Comparison of ENCODE assay signal across 24 cellular contexts in the genomic region with DNA sequence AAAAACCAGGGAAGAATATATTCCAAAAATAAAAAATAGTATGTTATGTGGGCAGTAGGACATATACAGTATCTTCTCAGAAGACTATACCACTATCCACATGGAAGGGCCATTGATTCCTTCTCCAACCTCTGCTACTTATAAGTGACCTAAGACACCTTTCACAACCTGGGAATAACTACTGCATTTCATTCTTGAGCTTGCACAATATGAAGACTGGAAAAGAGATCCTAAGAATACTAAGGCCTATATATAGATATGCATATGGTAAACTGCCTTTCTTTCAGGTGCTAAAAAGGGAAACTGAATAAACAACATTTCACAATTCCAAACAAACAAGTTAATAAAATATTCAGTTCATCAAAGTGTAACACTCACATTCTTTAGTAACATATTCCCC. TPM values are rescaled to one million over a fixed set of nuclear protein-coding genes. Genes with fewer than 3 reads are reported as not detected.
A peak's percentile ranks its signal among the peaks of the same experiment; 100 is the strongest.
DNase-seq lines count a peak whose midpoint lies in the region; ATAC-seq, FAIRE-seq and TF ChIP-seq lines count a peak whose summit lies in the region.
"Had no signal": no experiment of that assay in that cellular context is flagged by ENCODE, and none has a peak within 500 bp of the region (broad histone marks: within the 10 kb centered on the region; RNA-seq: fewer than 3 reads in every experiment).

No MANE protein-coding gene starts in this region.

- intact Hi-C loops in K562 (cut with micrococcal nuclease) (no loop called here), psoas muscle (cut with DNase I) (no loop called here)

- H3K4me1 ChIP-seq in GM23338 (ENCODE audit: insufficient read depth) (no peaks in the 10 kb centered on the region), K562 (replicated peaks in 1 of 2; ENCODE audit: control insufficient read depth in 2 of 2, insufficient read depth in 2 of 2, low read length in 2 of 2) (no peaks in the 10 kb centered on the region), psoas muscle (peaks cover 19% of the 10 kb centered on the region)
- H3K4me1 ChIP-seq: A549, Caco-2 had no signal

- no peak for FAIRE-seq in K562 (lab: Jason Lieb, UNC)
- FAIRE-seq: A549, D721Med, GM12878, GM12892, GM18507 had no signal

- no peaks in the 10 kb centered on the region for H3K9me3 ChIP-seq in K562 (replicated peaks; ENCODE audit: control insufficient read depth, insufficient read depth, low read depth, low read length)
- no peaks in the 10 kb centered on the region for H3K9me3 ChIP-seq in psoas muscle
- H3K9me3 ChIP-seq: A549; BLaER1 treated with 17β-estradiol and CSF1 and Interleukin-3, amounts not matched to agents 10 nM and 100 nM; Caco-2 had no signal

- no peak for TF ChIP-seq POLR2A in K562 (conservative IDR thresholded peaks at IDR 0.05)

- CTCF ChIA-PET in K562 (lab: Yijun Ruan, JAX; ENCODE audit: low intra/inter-chr PET ratio): interaction anchor here (0.6 kb wide), 1 partner anchor 79 kb away, joined by 3 read pairs; no protein-coding TSS in a partner anchor

- ATAC-seq in GM23338 (no peak), K562 (no peak), psoas muscle (peak; percentile 35 to 83 (median 70))
- ATAC-seq: A549; CD8-positive, alpha-beta T cell; GM12878 had no signal

- H3F3A ChIP-seq in GM23338 (replicated peaks; ENCODE audit: low read depth): 0 out of 2 replicates have a peak, but pooled peaks cover 3% of the 10 kb centered on the region

- no peaks in the 10 kb centered on the region for H3K9me3 Mint-ChIP-seq in activated T-cell treated with anti-CD3 and anti-CD28 coated beads, Interleukin-2, amount 50 U/mL, for 24 hours
- H3K9me3 Mint-ChIP-seq in GM23338: no peaks in the 10 kb centered on the region
- H3K9me3 Mint-ChIP-seq in mesothelial cell of epicardium: no peaks in the 10 kb centered on the region
- H3K9me3 Mint-ChIP-seq: CD4-positive, alpha-beta T cell; CD8-positive, alpha-beta T cell had no signal

- BruUV-seq in K562 (replicated peaks; lab: Mats Ljungman, UMichigan): no TSS peak

- H3K27me3 Mint-ChIP-seq in activated T-cell treated with anti-CD3 and anti-CD28 coated beads, Interleukin-2, amount 50 U/mL, for 24 hours: no peaks in the 10 kb centered on the region
- no peaks in the 10 kb centered on the region for H3K27me3 Mint-ChIP-seq in GM23338 (ENCODE audit: insufficient read depth, low read depth, poor library complexity)
- no peaks in the 10 kb centered on the region for H3K27me3 Mint-ChIP-seq in mesothelial cell of epicardium (ENCODE audit: low read depth)
- H3K27me3 Mint-ChIP-seq: B cell; CD4-positive, alpha-beta T cell had no signal

- H3K27me3 ChIP-seq in GM23338 (ENCODE audit: insufficient read depth): no peaks in the 10 kb centered on the region
- no peaks in the 10 kb centered on the region for H3K27me3 ChIP-seq in K562 (ENCODE audit: control insufficient read depth in 2 of 2, insufficient read depth in 2 of 2, low read length in 2 of 2)
- H3K27me3 ChIP-seq in psoas muscle (ENCODE audit: insufficient read depth in 3 of 3, low read length in 2 of 3): no peaks in the 10 kb centered on the region
- H3K27me3 ChIP-seq: BLaER1 treated with 17β-estradiol and CSF1 and Interleukin-3, amounts not matched to agents 10 nM and 100 nM had no signal

- TF ChIP-seq RAD21 in K562 (CRISPR knock-in tag; conservative IDR thresholded peaks at IDR 0.05 in 1 of 2, IDR thresholded peaks at IDR 0.05 in 1 of 2): no peak

- in situ Hi-C loops in K562 (cut with MboI): no loop called here

- H3K36me3 Mint-ChIP-seq in activated T-cell treated with anti-CD3 and anti-CD28 coated beads, Interleukin-2, amount 50 U/mL, for 24 hours (ENCODE audit: low read depth): peaks cover 90% of the 10 kb centered on the region
- H3K36me3 Mint-ChIP-seq in GM23338 (ENCODE audit: low read depth): peaks cover 84% of the 10 kb centered on the region
- peaks cover 52% of the 10 kb centered on the region for H3K36me3 Mint-ChIP-seq in mesothelial cell of epicardium

- H3K4me2 ChIP-seq in GM23338: no peak overlapping the region
- H3K4me2 ChIP-seq in K562 (ENCODE audit: insufficient read depth, low read length): no peak overlapping the region
- H3K4me2 ChIP-seq: A549; BLaER1 treated with 17β-estradiol and CSF1 and Interleukin-3, amounts not matched to agents 10 nM and 100 nM had no signal

- H3K9me2 ChIP-seq in GM23338 (ENCODE audit: insufficient read depth): no peaks in the 10 kb centered on the region

- peak overlapping the region; percentile 17 for H3K27ac Mint-ChIP-seq in activated T-cell treated with anti-CD3 and anti-CD28 coated beads, Interleukin-2, amount 50 U/mL, for 24 hours
- H3K27ac Mint-ChIP-seq in GM23338 (no peak overlapping the region), mesothelial cell of epicardium (no peak overlapping the region)
- H3K27ac Mint-ChIP-seq: B cell; CD4-positive, alpha-beta T cell; CD8-positive, alpha-beta T cell had no signal

- no peaks in the 10 kb centered on the region for H3K4me1 Mint-ChIP-seq in activated T-cell treated with anti-CD3 and anti-CD28 coated beads, Interleukin-2, amount 50 U/mL, for 24 hours (ENCODE audit: low read depth)
- 0 out of 3 replicates have a peak, but pooled peaks cover 2% of the 10 kb centered on the region for H3K4me1 Mint-ChIP-seq in GM23338
- H3K4me1 Mint-ChIP-seq in mesothelial cell of epicardium: no peaks in the 10 kb centered on the region

- H2AFZ ChIP-seq in GM23338: no peak overlapping the region
- H2AFZ ChIP-seq in K562 (ENCODE audit: low read depth, low read length): no peak overlapping the region

- TF ChIP-seq CTCF in GM23338 (conservative IDR thresholded peaks at IDR 0.05; ENCODE audit: low read depth in 2 of 2) (no peak), K562 (IDR thresholded peaks at IDR 0.05 in 2 of 3, conservative IDR thresholded peaks at IDR 0.05 in 1 of 3; ENCODE audit: insufficient read depth in 2 of 3, low read depth in 1 of 3, low read length in 3 of 3) (no peak), psoas muscle (IDR thresholded peaks at IDR 0.05) (no peak), mesothelial cell of epicardium (IDR thresholded peaks at IDR 0.05; ENCODE audit: unreplicated experiment) (no peak)

- no peak overlapping the region for H3K9ac ChIP-seq in K562 (ENCODE audit: insufficient read depth in 1 of 2, low read depth in 2 of 2, low read length in 2 of 2)
- H3K9ac ChIP-seq: BLaER1 treated with 17β-estradiol and CSF1 and Interleukin-3, amounts not matched to agents 10 nM and 100 nM had no signal

- H3K27ac ChIP-seq in GM23338 (ENCODE audit: low read depth) (peak overlapping the region; percentile 64; the same call in 1 of the 2 replicates), K562 (ENCODE audit: extremely low read depth, low read depth, low read length) (no peak overlapping the region), psoas muscle (peak overlapping the region; percentile 19)
- H3K27ac ChIP-seq: 22Rv1; A549; BLaER1 treated with 17β-estradiol and CSF1 and Interleukin-3, amounts not matched to agents 10 nM and 100 nM; C4-2B had no signal

- TF ChIP-seq EP300 in K562 (IDR thresholded peaks at IDR 0.05; ENCODE audit: low read length): no peak

- H3K79me2 ChIP-seq in GM23338 (replicated peaks; ENCODE audit: insufficient read depth) (peaks cover 17% of the 10 kb centered on the region), K562 (ENCODE audit: control insufficient read depth, insufficient read depth, low read length) (no peaks in the 10 kb centered on the region)

- no peaks in the 10 kb centered on the region for H3K9me1 ChIP-seq in K562 (ENCODE audit: control insufficient read depth, insufficient read depth, low read length)

- POLR2A ChIA-PET in K562 (lab: Yijun Ruan, JAX): interaction anchor here (0.6 kb wide), 1 partner anchor 34 kb away, joined by 3 read pairs; no protein-coding TSS in a partner anchor

- no peak overlapping the region for H3K4me3 Mint-ChIP-seq in activated T-cell treated with anti-CD3 and anti-CD28 coated beads, Interleukin-2, amount 50 U/mL, for 24 hours
- H3K4me3 Mint-ChIP-seq in GM23338: no peak overlapping the region
- H3K4me3 Mint-ChIP-seq in mesothelial cell of epicardium: no peak overlapping the region
- H3K4me3 Mint-ChIP-seq: B cell; CD4-positive, alpha-beta T cell; CD8-positive, alpha-beta T cell had no signal

- DNase-seq in activated T-cell treated with anti-CD3 and anti-CD28 coated beads, Interleukin-2, amount 50 U/mL, for 24 hours: no peak
- DNase-seq in activated T-cell treated with anti-CD3 and anti-CD28 coated beads for 4 hours: no peak
- no peak for DNase-seq in GM23338 (ENCODE audit: low spot score)
- DNase-seq in K562 (ENCODE audit: extremely low read depth in 1 of 4, low spot score in 3 of 4): no peak
- no peak for DNase-seq in psoas muscle
- DNase-seq in dedifferentiated amniotic fluid mesenchymal stem cell (ENCODE audit: extremely low spot score): no peak
- no peak for DNase-seq in mesothelial cell of epicardium (ENCODE audit: low spot score in 2 of 2, unreplicated experiment in 2 of 2)
- no peak for DNase-seq in activated CD4-positive, CD25-positive, alpha-beta regulatory T cell (lab: John Stamatoyannopoulos, UW)
- DNase-seq: AML-193; Caco-2; Calu3; CD4-positive, alpha-beta T cell; CD8-positive, alpha-beta T cell; DMS79 treated with DMSO at 0.1 percent for 48 hours; GDM1 had no signal

- no peak overlapping the region for H3K4me3 ChIP-seq in GM23338
- no peak overlapping the region for H3K4me3 ChIP-seq in K562
- no peak overlapping the region for H3K4me3 ChIP-seq in psoas muscle
- H3K4me3 ChIP-seq: A549; BLaER1 treated with 17β-estradiol and CSF1 and Interleukin-3, amounts not matched to agents 10 nM and 100 nM; GM12878 had no signal

- peaks cover 8% of the 10 kb centered on the region for H4K20me1 ChIP-seq in GM23338 (replicated peaks; ENCODE audit: insufficient read depth)
- H4K20me1 ChIP-seq in K562 (replicated peaks; ENCODE audit: control insufficient read depth, insufficient read depth, low read length): no peaks in the 10 kb centered on the region

- H3K36me3 ChIP-seq in GM23338 (ENCODE audit: insufficient read depth) (peaks cover 63% of the 10 kb centered on the region), K562 (ENCODE audit: control insufficient read depth, insufficient read depth, low read length) (peaks cover 87% of the 10 kb centered on the region), psoas muscle (ENCODE audit: insufficient read depth in 1 of 2, low read depth in 1 of 2) (peaks cover 7 to 84% of the 10 kb centered on the region in 2 donors)

RNA-seq across cellular contexts. Expression of a gene that starts 32.0 kb away (rescaled TPM):
- 22.4 and 29.7 TPM in 2 replicates for total RNA-seq in GM23338 (2014; rRNA removed; shearing (Covaris generic))
- 5.2 and 5.8 TPM in 2 replicates for polyA plus RNA-seq in GM23338 (2016; fragmentation: Nextera tagmentation; extraction: Ambion mirVana)
- 13.1 and 24.6 TPM in 2 replicates for total RNA-seq in K562 (2011; cell fraction: chromatin; rRNA removed; ENCODE audit: low replicate concordance)
- 24.0 and 32.2 TPM in 2 replicates for total RNA-seq in K562 (2011; cell fraction: nucleolus; rRNA removed)
- total RNA-seq in K562 (2011; cell fraction: nucleoplasm; rRNA removed): 29.8 and 31.2 TPM in 2 replicates
- total RNA-seq in K562 (2014; rRNA removed): 12.1 and 20.7 TPM in 2 replicates
- total RNA-seq in K562 (2014; rRNA removed; fragmentation: Illumina TruSeq; extraction: Trizol): 8.6 and 9.0 TPM in 2 replicates
- 17.6 and 18.3 TPM in 2 replicates for total RNA-seq in K562 (2015; rRNA removed; fragmentation: Illumina TruSeq; extraction: Trizol)
- 39.4 and 44.1 TPM in 2 replicates for total RNA-seq in K562 (2021)
- polyA plus RNA-seq in K562 (2011; rRNA removed): 6.5 and 8.9 TPM in 2 replicates
- polyA plus RNA-seq in K562 (2011; cell fraction: cytosol; rRNA removed): 8.4 and 12.2 TPM in 2 replicates
- 15.0 and 19.6 TPM in 2 replicates for polyA plus RNA-seq in K562 (2011; cell fraction: nucleus; rRNA removed)
- polyA plus RNA-seq in K562 (2012): 39.4 and 99.6 TPM in 2 replicates
- 30.5 and 39.3 TPM in 2 replicates for polyA plus RNA-seq in K562 (2014; fragmentation: Illumina TruSeq; extraction: Trizol)
- under 1 TPM; 0.38 to 0.56 TPM for polyA plus RNA-seq in K562 (2014; fragmentation: Nextera tagmentation; extraction: Ambion mirVana)
- 20.4 and 24.5 TPM in 2 replicates for polyA plus RNA-seq in K562 (2014; rRNA removed)
- 4.6 and 6.4 TPM in 2 replicates for polyA minus RNA-seq in K562 (2011; rRNA and poly(A)+ RNA removed)
- polyA minus RNA-seq in K562 (2011; cell fraction: cytosol; rRNA and poly(A)+ RNA removed): 12.1 and 19.4 TPM in 2 replicates
- 3.4 and 3.8 TPM in 2 replicates for polyA minus RNA-seq in K562 (2011; cell fraction: nucleus; rRNA and poly(A)+ RNA removed)
- total RNA-seq in psoas muscle: 10 to 100 TPM in 2 of 4 donors, 1 to 10 TPM in 2; 6.8 to 11.6 (median 10.1) TPM
- 1 to 10 TPM; 3.3 to 4.8 (median 4.5) TPM for polyA plus RNA-seq in psoas muscle
- total RNA-seq in mesothelial cell of epicardium: 43.2 to 46.7 TPM (median 43.3 TPM) in 3 replicates
- total RNA-seq: CD8-positive, alpha-beta T cell had no signal

Comparison
In these comparisons a context has a peak if more than half of its experiments do, and no peak if none do; other contexts are left out.
1. ATAC-seq: peak in psoas muscle (4 of 4); none in GM23338 (single experiment) and K562 (single experiment).